20 cellular contexts compared by ENCODE assay signal in the genomic region with DNA sequence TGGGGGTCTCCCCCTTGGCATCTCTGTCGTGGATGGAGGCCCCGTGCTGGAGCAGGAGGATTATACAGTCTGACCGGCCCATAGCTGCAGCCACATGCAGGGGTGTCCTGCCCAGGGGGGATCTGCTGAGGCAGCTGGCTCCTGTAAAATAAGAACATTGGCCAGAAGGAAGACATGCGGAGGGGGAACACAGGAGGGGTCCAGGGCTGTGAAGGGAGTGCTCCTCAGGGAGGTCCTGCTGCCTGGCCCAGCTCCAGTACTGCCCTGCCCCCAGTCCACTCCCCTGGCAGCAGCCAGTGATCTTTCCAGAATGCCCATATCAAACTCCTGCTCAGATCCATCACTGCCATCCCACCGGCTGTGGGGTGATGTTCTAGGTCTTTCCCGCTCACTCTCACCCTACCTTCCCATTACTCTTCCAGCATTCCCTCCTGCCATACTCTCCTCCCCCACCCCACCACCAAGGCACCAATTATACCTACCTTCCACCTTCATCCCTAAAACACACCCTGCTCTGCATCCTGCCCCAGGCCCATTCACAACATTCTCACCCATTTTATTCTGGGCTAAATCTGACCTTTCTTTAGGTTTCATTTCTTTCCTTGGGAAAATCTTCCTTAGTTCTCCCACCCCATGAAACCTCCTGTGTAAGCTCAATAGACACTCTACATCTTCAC. TPM values are rescaled to one million over a fixed set of nuclear protein-coding genes. Genes with fewer than 3 reads are reported as not detected.
DNase-seq lines count a peak whose midpoint lies in the region; ATAC-seq and TF ChIP-seq lines count a peak whose summit lies in the region.
"Had no signal": no experiment of that assay in that cellular context is flagged by ENCODE, and none has a peak within 500 bp of the region (broad histone marks: within the 10 kb centered on the region; RNA-seq: fewer than 3 reads in every experiment).

No MANE protein-coding gene starts in this region.

- H3K36me3 Mint-ChIP-seq in HFFc6 (ENCODE audit: low read depth): peaks cover 5% of the 10 kb centered on the region
- peaks cover 9% of the 10 kb centered on the region for H3K36me3 Mint-ChIP-seq in activated naive CD4-positive, alpha-beta T cell treated with anti-CD3 and anti-CD28 coated beads for 36 hours (ENCODE audit: low read depth)

- H3K9me3 ChIP-seq in GM23248 (ENCODE audit: low read depth): no peaks in the 10 kb centered on the region
- H3K9me3 ChIP-seq in SK-N-MC (ENCODE audit: low read depth, low read length): no peaks in the 10 kb centered on the region
- H3K9me3 ChIP-seq in osteoblast (ENCODE audit: low read depth, low read length): peaks cover 7% of the 10 kb centered on the region
- H3K9me3 ChIP-seq: HAP-1 had no signal

- H3K36me3 ChIP-seq in GM23248 (ENCODE audit: low read depth): no peaks in the 10 kb centered on the region
- no peaks in the 10 kb centered on the region for H3K36me3 ChIP-seq in SK-N-MC (ENCODE audit: insufficient read depth, low read length)
- H3K36me3 ChIP-seq in osteoblast (ENCODE audit: insufficient read depth, low read length): no peaks in the 10 kb centered on the region
- H3K36me3 ChIP-seq: HAP-1, Peyer's patch, SJCRH30 had no signal

- H3K4me1 Mint-ChIP-seq in HFFc6 (ENCODE audit: low read depth): peaks cover 14% of the 10 kb centered on the region
- no peaks in the 10 kb centered on the region for H3K4me1 Mint-ChIP-seq in activated naive CD4-positive, alpha-beta T cell treated with anti-CD3 and anti-CD28 coated beads for 36 hours (ENCODE audit: low read depth)

- intact Hi-C loops in activated naive CD4-positive, alpha-beta T cell treated with anti-CD3 and anti-CD28 coated beads for 36 hours (cut with micrococcal nuclease): loop anchor here (10.0 kb wide), 1 partner anchor 704 kb away; no protein-coding TSS in a partner anchor

- DNase-seq in GM23248: no peak
- DNase-seq in HFFc6: no peak
- no peak for DNase-seq in SK-N-MC (ENCODE audit: low read depth, low spot score)
- no peak for DNase-seq in osteoblast (ENCODE audit: insufficient read length, low spot score, missing footprints)
- no peak for DNase-seq in stimulated activated CD8-positive, alpha-beta memory T cell treated with anti-CD3 and anti-CD28 coated beads, Interleukin-4, amount 100 ng/mL, for 48 hours
- no peak for DNase-seq in activated naive CD4-positive, alpha-beta T cell treated with anti-CD3 and anti-CD28 coated beads for 36 hours
- DNase-seq: CD4-positive, CD25-positive, alpha-beta regulatory T cell; COR-L47; DMS79; MM.1S; NCI-H1048; NCI-H187 treated with DMSO at 0.1 percent for 48 hours; NCI-H2107; Peyer's patch; SJCRH30 had no signal

- in situ Hi-C loops in GM23248 (cut with MboI): loop anchor here (25.0 kb wide), 1 partner anchor 1132 kb away; no protein-coding TSS in a partner anchor

- H3K4me3 ChIP-seq in GM23248 (peak overlapping the region; percentile 39), SK-N-MC (peak overlapping the region; percentile 69), osteoblast (ENCODE audit: insufficient read depth, low read length) (peak overlapping the region; percentile 37)
- H3K4me3 ChIP-seq: HAP-1, Peyer's patch, SJCRH30 had no signal

- H3K4me1 ChIP-seq in GM23248 (ENCODE audit: insufficient read depth) (peaks cover 5% of the 10 kb centered on the region; the same call in 1 of the 2 replicates), osteoblast (ENCODE audit: insufficient read depth, low read length) (no peaks in the 10 kb centered on the region)
- H3K4me1 ChIP-seq: HAP-1, Peyer's patch, SJCRH30 had no signal

- CTCF ChIA-PET in activated naive CD4-positive, alpha-beta T cell treated with anti-CD3 and anti-CD28 coated beads for 36 hours (lab: Charles Lee): interaction anchor here (1.4 kb wide), 1 partner anchor 9 kb away, joined by 3 read pairs; no protein-coding TSS in a partner anchor

- H3K27ac Mint-ChIP-seq in HFFc6: peak overlapping the region; percentile 34
- no peak overlapping the region for H3K27ac Mint-ChIP-seq in activated naive CD4-positive, alpha-beta T cell treated with anti-CD3 and anti-CD28 coated beads for 36 hours
- H3K27ac Mint-ChIP-seq: CD4-positive, CD25-positive, alpha-beta regulatory T cell had no signal

- peaks cover 9% of the 10 kb centered on the region for H3K9me3 Mint-ChIP-seq in HFFc6
- H3K9me3 Mint-ChIP-seq in activated naive CD4-positive, alpha-beta T cell treated with anti-CD3 and anti-CD28 coated beads for 36 hours: peaks cover 6% of the 10 kb centered on the region

- H3K9me2 ChIP-seq in GM23248 (ENCODE audit: insufficient read depth): no peaks in the 10 kb centered on the region

- H3K27me3 ChIP-seq in GM23248 (replicated peaks; ENCODE audit: insufficient read depth) (no peaks in the 10 kb centered on the region; the same call in none of the 2 replicates), osteoblast (ENCODE audit: insufficient read depth, low read length) (peaks cover 56% of the 10 kb centered on the region)
- H3K27me3 ChIP-seq: Peyer's patch had no signal

- H3K79me2 ChIP-seq in GM23248 (ENCODE audit: insufficient read depth) (no peaks in the 10 kb centered on the region), osteoblast (ENCODE audit: insufficient read depth, low read length) (no peaks in the 10 kb centered on the region)

- H4K20me1 ChIP-seq in GM23248 (ENCODE audit: insufficient read depth) (no peaks in the 10 kb centered on the region), osteoblast (ENCODE audit: insufficient read depth, low read length) (no peaks in the 10 kb centered on the region)

- peaks cover 61% of the 10 kb centered on the region for H3K27me3 Mint-ChIP-seq in HFFc6 (ENCODE audit: insufficient read depth)
- H3K27me3 Mint-ChIP-seq in activated naive CD4-positive, alpha-beta T cell treated with anti-CD3 and anti-CD28 coated beads for 36 hours (ENCODE audit: low read depth): peaks cover 36% of the 10 kb centered on the region

- ATAC-seq in HG03135 (IDR thresholded peaks at IDR 0.05; ENCODE audit: unreplicated experiment): no peak

- H3K4me2 ChIP-seq in GM23248 (ENCODE audit: unreplicated experiment): peak overlapping the region; percentile 29
- peak overlapping the region; percentile 35 for H3K4me2 ChIP-seq in osteoblast (ENCODE audit: insufficient read depth, low read length)

- H2AFZ ChIP-seq in GM23248 (no peak overlapping the region), osteoblast (ENCODE audit: low read length) (no peak overlapping the region)

- WGBS in GM23248 (ENCODE audit: low coverage in 1 of 2, low lambda C conversion rate in 2 of 2, missing lambda C conversion rate in 2 of 2), 2 experiments: 42 to 47% methylated on average over 6 of the region's 6 CpGs

- H3F3A ChIP-seq in GM23248 (ENCODE audit: insufficient read depth): no peaks in the 10 kb centered on the region

- H3K9ac ChIP-seq in GM23248: peak overlapping the region; percentile 34; the same call in 1 of the 2 replicates
- no peak overlapping the region for H3K9ac ChIP-seq in SK-N-MC (ENCODE audit: insufficient read length)

- H3K4me3 Mint-ChIP-seq in HFFc6: peak overlapping the region; percentile 70
- H3K4me3 Mint-ChIP-seq in activated naive CD4-positive, alpha-beta T cell treated with anti-CD3 and anti-CD28 coated beads for 36 hours: no peak overlapping the region
- H3K4me3 Mint-ChIP-seq: CD4-positive, CD25-positive, alpha-beta regulatory T cell had no signal

- H3K27ac ChIP-seq in GM23248 (peak overlapping the region; percentile 37), SK-N-MC (peak overlapping the region; percentile 61), osteoblast (ENCODE audit: low read depth, low read length) (no peak overlapping the region)
- H3K27ac ChIP-seq: Peyer's patch, SJCRH30 had no signal

- TF ChIP-seq CTCF in HFFc6 (IDR thresholded peaks at IDR 0.05) (no peak), osteoblast (IDR thresholded peaks at IDR 0.05; ENCODE audit: extremely low read depth, low read depth, low read length) (no peak)

RNA-seq across cellular contexts. Expression of a gene that starts 9.7 kb away (rescaled TPM):
- total RNA-seq in GM23248 (2014; rRNA removed; shearing (Covaris generic)): not detected in 2 replicates
- not detected in 2 replicates for polyA plus RNA-seq in GM23248 (2016; fragmentation: Nextera tagmentation; extraction: Ambion mirVana)
- total RNA-seq in HFFc6 (2021; fragmentation: NEBNext Ultra II Directional; extraction: Animal tissue kit (Norgen Biotek cat#: 25700)): not detected
- total RNA-seq in osteoblast: not detected in 2 replicates
- total RNA-seq in activated naive CD4-positive, alpha-beta T cell treated with anti-CD3 and anti-CD28 coated beads for 36 hours: not detected
- total RNA-seq: CD4-positive, CD25-positive, alpha-beta regulatory T cell; LHCN-M2; NCI-H460; Peyer's patch; SJCRH30 had no signal
- polyA plus RNA-seq: BJ; CD4-positive, CD25-positive, alpha-beta regulatory T cell had no signal
